1 cellular context compared by ENCODE assay signal in the genomic region with DNA sequence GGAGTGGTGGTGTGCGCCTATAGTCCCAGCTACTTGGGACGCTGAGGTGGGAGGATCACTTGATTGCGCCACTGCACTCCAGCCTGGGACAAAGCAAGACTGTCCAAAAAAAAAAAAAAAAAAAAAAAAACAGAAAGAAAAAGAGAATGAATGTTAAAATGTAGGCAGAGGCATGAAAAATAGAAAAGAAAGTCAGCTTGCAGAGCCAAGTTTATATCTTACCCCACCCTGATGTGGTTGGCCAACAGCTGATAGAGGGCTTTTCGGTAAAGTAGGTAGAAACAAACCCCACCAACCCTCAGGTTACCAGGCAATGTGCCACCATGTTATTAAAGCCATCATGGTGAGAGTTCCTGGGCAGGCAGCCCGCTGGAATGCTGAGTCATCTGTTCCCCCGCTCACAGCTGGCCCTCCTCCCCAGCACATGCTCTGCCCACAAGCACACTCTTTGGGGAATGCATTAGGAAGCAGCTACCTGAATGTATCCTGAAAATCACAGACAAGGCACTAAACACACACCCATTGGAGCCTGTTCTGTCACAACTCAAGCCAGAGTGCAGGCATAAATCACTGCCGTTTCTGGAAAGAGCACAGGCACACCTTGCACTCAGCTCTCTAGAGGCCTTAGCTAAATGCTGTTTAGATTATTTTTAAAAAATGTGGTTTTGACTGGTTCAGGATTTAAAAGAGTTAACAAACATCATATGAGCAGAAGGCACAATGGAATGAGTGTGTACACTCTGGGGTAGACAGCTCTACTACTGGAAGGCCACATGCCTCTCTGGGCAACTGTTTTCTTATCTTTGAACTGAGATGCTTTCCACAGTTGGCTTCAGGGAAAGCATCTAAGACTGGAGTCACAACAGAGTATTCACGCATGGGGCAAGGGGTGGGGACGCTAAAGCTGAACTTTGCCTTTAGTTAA.
A peak's percentile ranks its signal among the peaks of the same experiment; 100 is the strongest.
TF ChIP-seq lines count a peak whose summit lies in the region.

No MANE protein-coding gene starts in this region.

TF ChIP-seq in K562, 482 proteins besides CTCF, POLR2A, EP300 and RAD21 (continued from another document):
- TF ChIP-seq, protein P1, sequence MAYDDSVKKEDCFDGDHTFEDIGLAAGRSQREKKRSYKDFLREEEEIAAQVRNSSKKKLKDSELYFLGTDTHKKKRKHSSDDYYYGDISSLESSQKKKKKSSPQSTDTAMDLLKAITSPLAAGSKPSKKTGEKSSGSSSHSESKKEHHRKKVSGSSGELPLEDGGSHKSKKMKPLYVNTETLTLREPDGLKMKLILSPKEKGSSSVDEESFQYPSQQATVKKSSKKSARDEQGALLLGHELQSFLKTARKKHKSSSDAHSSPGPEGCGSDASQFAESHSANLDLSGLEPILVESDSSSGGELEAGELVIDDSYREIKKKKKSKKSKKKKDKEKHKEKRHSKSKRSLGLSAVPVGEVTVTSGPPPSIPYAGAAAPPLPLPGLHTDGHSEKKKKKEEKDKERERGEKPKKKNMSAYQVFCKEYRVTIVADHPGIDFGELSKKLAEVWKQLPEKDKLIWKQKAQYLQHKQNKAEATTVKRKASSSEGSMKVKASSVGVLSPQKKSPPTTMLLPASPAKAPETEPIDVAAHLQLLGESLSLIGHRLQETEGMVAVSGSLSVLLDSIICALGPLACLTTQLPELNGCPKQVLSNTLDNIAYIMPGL (CRISPR knock-in tag; IDR thresholded peaks at IDR 0.05) = no peak
- TF ChIP-seq CXXC5 (CRISPR knock-in tag; IDR thresholded peaks at IDR 0.05) (0 out of 2 replicates have a peak, but pooled peaks have one; percentile 27), KAT2B (IDR thresholded peaks at IDR 0.05; ENCODE audit: low read depth, low read length) (no peak), TRIM25 (IDR thresholded peaks at IDR 0.05; ENCODE audit: borderline replicate concordance) (no peak), MECOM (CRISPR knock-in tag; IDR thresholded peaks at IDR 0.05) (no peak), CC2D1A (IDR thresholded peaks at IDR 0.05) (no peak), ZBTB8A (IDR thresholded peaks at IDR 0.05; ENCODE audit: partially characterized antibody) (no peak), HMG20B (CRISPR knock-in tag; IDR thresholded peaks at IDR 0.05) (no peak)
